In the genomic region with DNA sequence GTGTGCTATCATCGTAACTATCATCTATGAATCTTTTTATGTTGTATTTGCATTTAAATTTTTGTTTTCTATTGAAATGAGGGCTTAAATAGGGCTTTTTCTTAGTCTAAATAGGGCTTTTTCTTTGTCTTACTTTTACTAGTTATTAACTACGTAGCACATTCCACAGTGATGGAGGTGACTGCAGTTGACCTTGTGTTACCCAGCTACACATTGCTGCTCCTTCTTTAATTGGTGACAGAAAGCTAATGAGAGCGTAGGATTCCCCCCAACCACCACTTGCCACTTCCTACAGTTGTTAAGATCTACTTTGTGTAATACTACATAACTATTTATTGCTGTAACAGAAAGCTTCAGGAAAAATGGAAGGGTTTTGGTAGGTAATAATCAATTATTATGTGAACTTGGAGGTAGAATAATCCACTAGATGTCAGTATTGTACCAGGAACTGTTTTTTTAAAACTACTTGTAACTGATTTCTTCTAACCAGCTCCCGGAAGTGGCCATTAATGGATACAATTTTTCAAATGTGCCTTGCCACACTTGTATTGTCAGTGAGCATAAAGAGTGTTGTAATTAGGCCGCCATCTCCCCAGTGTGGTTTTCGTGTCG, we compare ENCODE assay signal across 8 cellular contexts. TPM values are rescaled to one million over a fixed set of nuclear protein-coding genes. Genes with fewer than 3 reads are reported as not detected.
DNase-seq lines count a peak whose midpoint lies in the region; ATAC-seq, FAIRE-seq and TF ChIP-seq lines count a peak whose summit lies in the region.

No MANE protein-coding gene starts in this region.

- H3K27me3 Mint-ChIP-seq in activated T-helper 2 cell treated with anti-CD3 and anti-CD28 coated beads, Interferon-gamma antibody, Interleukin-2, Interleukin-4, amounts not matched to agents 10 μg/mL and 5 μg/mL and 100 μg/mL, durations not matched to agents 14 hours and 24 hours and 36 hours (ENCODE audit: low read depth), result no peaks in the 10 kb centered on the region
- H3K27me3 Mint-ChIP-seq in activated CD8-positive, alpha-beta memory T cell treated with anti-CD3 and anti-CD28 coated beads, Interleukin-2, amount 10 ng/mL, durations not matched to agents 7 days and 5 days, result no peaks in the 10 kb centered on the region

- intact Hi-C loops in activated T-helper 2 cell treated with anti-CD3 and anti-CD28 coated beads, Interferon-gamma antibody, Interleukin-2, Interleukin-4, amounts not matched to agents 10 μg/mL and 5 μg/mL and 100 μg/mL, durations not matched to agents 14 hours and 24 hours and 36 hours (cut with micrococcal nuclease), result no loop called here
- intact Hi-C loops in upper lobe of right lung (cut with DNase I), result no loop called here

- peak overlapping the region; percentile 35 for H3K27ac Mint-ChIP-seq in activated T-helper 2 cell treated with anti-CD3 and anti-CD28 coated beads, Interferon-gamma antibody, Interleukin-2, Interleukin-4, amounts not matched to agents 10 μg/mL and 5 μg/mL and 100 μg/mL, durations not matched to agents 14 hours and 24 hours and 36 hours
- H3K27ac Mint-ChIP-seq in activated CD8-positive, alpha-beta memory T cell treated with anti-CD3 and anti-CD28 coated beads, Interleukin-2, amount 10 ng/mL, durations not matched to agents 7 days and 5 days, result no peak overlapping the region

- ATAC-seq in GM21528 (IDR thresholded peaks at IDR 0.05; ENCODE audit: low FRiP score, unreplicated experiment) (peak; percentile 59), upper lobe of right lung (no peak), HG03439 (IDR thresholded peaks at IDR 0.05; ENCODE audit: unreplicated experiment) (no peak)
- ATAC-seq in activated CD8-positive, alpha-beta memory T cell treated with anti-CD3 and anti-CD28 coated beads, Interleukin-2, amount 10 ng/mL, durations not matched to agents 7 days and 5 days, result no peak

- no peak overlapping the region for H3K4me3 Mint-ChIP-seq in activated T-helper 2 cell treated with anti-CD3 and anti-CD28 coated beads, Interferon-gamma antibody, Interleukin-2, Interleukin-4, amounts not matched to agents 10 μg/mL and 5 μg/mL and 100 μg/mL, durations not matched to agents 14 hours and 24 hours and 36 hours (ENCODE audit: low read depth)
- H3K4me3 Mint-ChIP-seq in activated CD8-positive, alpha-beta memory T cell treated with anti-CD3 and anti-CD28 coated beads, Interleukin-2, amount 10 ng/mL, durations not matched to agents 7 days and 5 days, result no peak overlapping the region

- peaks cover 91% of the 10 kb centered on the region for H3K36me3 ChIP-seq in upper lobe of right lung

- no peak overlapping the region for H3K27ac ChIP-seq in upper lobe of right lung

- no peaks in the 10 kb centered on the region for H3K9me3 ChIP-seq in upper lobe of right lung

- peak; percentile 51 for TF ChIP-seq CTCF in upper lobe of right lung (IDR thresholded peaks at IDR 0.05)

- peaks cover 68% of the 10 kb centered on the region for H3K36me3 Mint-ChIP-seq in activated T-helper 2 cell treated with anti-CD3 and anti-CD28 coated beads, Interferon-gamma antibody, Interleukin-2, Interleukin-4, amounts not matched to agents 10 μg/mL and 5 μg/mL and 100 μg/mL, durations not matched to agents 14 hours and 24 hours and 36 hours (ENCODE audit: low read depth)
- peaks cover 49% of the 10 kb centered on the region for H3K36me3 Mint-ChIP-seq in activated CD8-positive, alpha-beta memory T cell treated with anti-CD3 and anti-CD28 coated beads, Interleukin-2, amount 10 ng/mL, durations not matched to agents 7 days and 5 days

- H3K27me3 ChIP-seq in upper lobe of right lung, result no peaks in the 10 kb centered on the region

- H3K9me3 Mint-ChIP-seq in activated T-helper 2 cell treated with anti-CD3 and anti-CD28 coated beads, Interferon-gamma antibody, Interleukin-2, Interleukin-4, amounts not matched to agents 10 μg/mL and 5 μg/mL and 100 μg/mL, durations not matched to agents 14 hours and 24 hours and 36 hours, result no peaks in the 10 kb centered on the region
- H3K9me3 Mint-ChIP-seq in activated CD8-positive, alpha-beta memory T cell treated with anti-CD3 and anti-CD28 coated beads, Interleukin-2, amount 10 ng/mL, durations not matched to agents 7 days and 5 days (ENCODE audit: low read depth), result no peaks in the 10 kb centered on the region

- no peak overlapping the region for H3K4me3 ChIP-seq in upper lobe of right lung

- peak; percentile 27 for DNase-seq in COR-L47 (lab: John Stamatoyannopoulos, UW)
- DNase-seq in NCI-H1694 (lab: John Stamatoyannopoulos, UW), result peak; percentile 80
- DNase-seq in activated T-helper 2 cell treated with anti-CD3 and anti-CD28 coated beads, Interferon-gamma antibody, Interleukin-2, Interleukin-4, amounts not matched to agents 10 μg/mL and 5 μg/mL and 100 μg/mL, durations not matched to agents 14 hours and 24 hours and 36 hours (ENCODE audit: low spot score), result no peak
- no peak for DNase-seq in upper lobe of right lung
- DNase-seq in activated CD8-positive, alpha-beta memory T cell treated with anti-CD3 and anti-CD28 coated beads, Interleukin-2, amount 10 ng/mL, durations not matched to agents 7 days and 5 days, result no peak

- peaks cover 9% of the 10 kb centered on the region for H3K4me1 ChIP-seq in upper lobe of right lung

- CTCF ChIA-PET in activated CD8-positive, alpha-beta memory T cell treated with anti-CD3 and anti-CD28 coated beads, Interleukin-2, amount 10 ng/mL, durations not matched to agents 7 days and 5 days (lab: Charles Lee), result interaction anchor here (0.8 to 4.8 kb wide), 9 partner anchors 13 to 1320 kb away, joined by 3 to 69 read pairs (median 5); a partner anchor contains a TSS

- H3K4me1 Mint-ChIP-seq in activated T-helper 2 cell treated with anti-CD3 and anti-CD28 coated beads, Interferon-gamma antibody, Interleukin-2, Interleukin-4, amounts not matched to agents 10 μg/mL and 5 μg/mL and 100 μg/mL, durations not matched to agents 14 hours and 24 hours and 36 hours (ENCODE audit: low read depth), result peaks cover 8% of the 10 kb centered on the region
- peaks cover 6% of the 10 kb centered on the region for H3K4me1 Mint-ChIP-seq in activated CD8-positive, alpha-beta memory T cell treated with anti-CD3 and anti-CD28 coated beads, Interleukin-2, amount 10 ng/mL, durations not matched to agents 7 days and 5 days

- FAIRE-seq in islet of Langerhans (lab: Jason Lieb, UNC), result peak; percentile 95

RNA-seq across cellular contexts. Expression of a gene that starts 18.0 kb away (rescaled TPM):
- 61.9 and 71.4 TPM in 2 replicates for total RNA-seq in activated T-helper 2 cell treated with anti-CD3 and anti-CD28 coated beads, Interferon-gamma antibody, Interleukin-2, Interleukin-4, amounts not matched to agents 10 μg/mL and 5 μg/mL and 100 μg/mL, durations not matched to agents 14 hours and 24 hours and 36 hours
- 116 TPM for total RNA-seq in upper lobe of right lung
- 10 to 100 TPM; 46.9 to 62.4 TPM for total RNA-seq in activated CD8-positive, alpha-beta memory T cell treated with anti-CD3 and anti-CD28 coated beads, Interleukin-2, amount 10 ng/mL, durations not matched to agents 7 days and 5 days

RNA-seq across cellular contexts. Expression of a gene that starts 18.1 kb away (rescaled TPM):
- 11.6 and 12.7 TPM in 2 replicates for total RNA-seq in activated T-helper 2 cell treated with anti-CD3 and anti-CD28 coated beads, Interferon-gamma antibody, Interleukin-2, Interleukin-4, amounts not matched to agents 10 μg/mL and 5 μg/mL and 100 μg/mL, durations not matched to agents 14 hours and 24 hours and 36 hours
- total RNA-seq in upper lobe of right lung, result 8.0 TPM
- total RNA-seq in activated CD8-positive, alpha-beta memory T cell treated with anti-CD3 and anti-CD28 coated beads, Interleukin-2, amount 10 ng/mL, durations not matched to agents 7 days and 5 days, result 10 to 100 TPM; 10.5 to 14.7 TPM

RNA-seq across cellular contexts. Expression of a gene that starts 36.0 kb away (rescaled TPM):
- total RNA-seq in activated T-helper 2 cell treated with anti-CD3 and anti-CD28 coated beads, Interferon-gamma antibody, Interleukin-2, Interleukin-4, amounts not matched to agents 10 μg/mL and 5 μg/mL and 100 μg/mL, durations not matched to agents 14 hours and 24 hours and 36 hours, result not detected in 2 replicates
- total RNA-seq in upper lobe of right lung, result 0.93 TPM
- not detected for total RNA-seq in activated CD8-positive, alpha-beta memory T cell treated with anti-CD3 and anti-CD28 coated beads, Interleukin-2, amount 10 ng/mL, durations not matched to agents 7 days and 5 days

Comparison
In these comparisons a context has a peak if more than half of its experiments do, and no peak if none do; other contexts are left out.
1. DNase-seq: peak in COR-L47 (single experiment) and NCI-H1694 (single experiment); none in activated T-helper 2 cell treated with anti-CD3 and anti-CD28 coated beads, Interferon-gamma antibody, Interleukin-2, Interleukin-4, amounts not matched to agents 10 μg/mL and 5 μg/mL and 100 μg/mL, durations not matched to agents 14 hours and 24 hours and 36 hours (single experiment), upper lobe of right lung (single experiment) and activated CD8-positive, alpha-beta memory T cell treated with anti-CD3 and anti-CD28 coated beads, Interleukin-2, amount 10 ng/mL, durations not matched to agents 7 days and 5 days (single experiment).